14 cellular contexts compared by ENCODE assay signal in the genomic region with DNA sequence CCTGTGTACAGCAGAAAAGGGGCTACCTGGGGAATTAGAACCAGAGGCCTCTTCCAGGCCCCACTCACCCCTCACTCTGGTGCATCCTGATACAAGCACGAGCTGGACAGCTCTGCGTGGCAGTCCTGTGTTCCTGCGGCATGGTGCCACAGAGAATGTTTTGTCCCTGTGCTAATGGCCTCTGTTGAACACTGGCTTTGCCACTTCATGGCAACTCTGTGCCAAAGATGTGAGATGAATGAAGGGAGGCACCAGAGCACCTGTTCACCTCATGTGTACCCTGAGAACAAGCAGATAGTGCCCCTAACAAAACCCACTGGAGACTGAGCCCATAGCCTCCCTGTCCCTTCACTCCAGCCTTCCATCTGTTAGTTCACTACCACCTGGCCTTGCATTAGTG.
DNase-seq lines count a peak whose midpoint lies in the region; ATAC-seq and TF ChIP-seq lines count a peak whose summit lies in the region.
"Had no signal": no experiment of that assay in that cellular context is flagged by ENCODE, and none has a peak within 500 bp of the region (broad histone marks: within the 10 kb centered on the region; RNA-seq: fewer than 3 reads in every experiment).

No MANE protein-coding gene starts in this region.

- H2BK12ac ChIP-seq in neuronal stem cell (ENCODE audit: low read length) = no peak overlapping the region

- H2BK15ac ChIP-seq in neuronal stem cell (ENCODE audit: low read length) = peak overlapping the region; percentile 3

- peaks cover 10% of the 10 kb centered on the region for H3K4me1 Mint-ChIP-seq in T-helper 17 cell

- H3K36me3 Mint-ChIP-seq in T-helper 17 cell (ENCODE audit: low read depth) = no peaks in the 10 kb centered on the region
- H3K36me3 Mint-ChIP-seq: CD14-positive monocyte; CD8-positive, alpha-beta T cell had no signal

- peak overlapping the region; percentile 53 for H2AK5ac ChIP-seq in neuronal stem cell (ENCODE audit: low read depth, low read length)

- no peak overlapping the region for H2BK120ac ChIP-seq in neuronal stem cell (ENCODE audit: low read depth, low read length)

- peaks cover 12% of the 10 kb centered on the region for H3K9me3 ChIP-seq in BLaER1
- H3K9me3 ChIP-seq in T-helper 17 cell (ENCODE audit: control insufficient read depth, low read length, poor library complexity, severe bottlenecking) = no peaks in the 10 kb centered on the region
- no peaks in the 10 kb centered on the region for H3K9me3 ChIP-seq in neuronal stem cell (replicated peaks in 1 of 2; ENCODE audit: control insufficient read depth in 2 of 2, insufficient read depth in 1 of 2, low read depth in 1 of 2, low read length in 2 of 2)
- H3K9me3 ChIP-seq: BE2C, Caco-2 had no signal

- H3K79me1 ChIP-seq in neuronal stem cell (ENCODE audit: low read depth, low read length) = no peaks in the 10 kb centered on the region

- peak overlapping the region; percentile 2 for H3K27ac Mint-ChIP-seq in T-helper 17 cell
- H3K27ac Mint-ChIP-seq: CD14-positive monocyte; CD8-positive, alpha-beta T cell had no signal

- H4K91ac ChIP-seq in neuronal stem cell (ENCODE audit: low read depth, low read length, poor library complexity) = no peak overlapping the region

- H3K4ac ChIP-seq in neuronal stem cell (ENCODE audit: low read length) = no peak overlapping the region

- H2AFZ ChIP-seq in neuronal stem cell (ENCODE audit: low read length) = no peak overlapping the region

- WGBS in neuronal stem cell (ENCODE audit: extremely low coverage in 2 of 2, insufficient read length in 2 of 2, insufficient replicate concordance in 1 of 2), 2 donors = no CpG with 5 or more reads among the region's 3 CpGs

- H2BK5ac ChIP-seq in neuronal stem cell (ENCODE audit: low read length) = no peak overlapping the region

- no peak for TF ChIP-seq CTCF in brain microvascular endothelial cell (IDR thresholded peaks at IDR 0.05; ENCODE audit: low read depth, low read length, missing control alignments)

- H3K27me3 ChIP-seq in BLaER1 = no peaks in the 10 kb centered on the region; the same call in 1 of the 2 replicates
- no peaks in the 10 kb centered on the region for H3K27me3 ChIP-seq in neuronal stem cell (ENCODE audit: control insufficient read depth in 3 of 3, insufficient read depth in 3 of 3, low read depth in 1 of 3, low read length in 3 of 3)
- H3K27me3 ChIP-seq in brain microvascular endothelial cell (replicated peaks) = no peaks in the 10 kb centered on the region

- DNase-seq in G401 (ENCODE audit: low spot score) (peak; percentile 77), T-helper 17 cell (no peak), neuronal stem cell (ENCODE audit: low spot score) (no peak), brain microvascular endothelial cell (no peak)
- DNase-seq: BE2C; Caco-2; CD8-positive, alpha-beta T cell; HCEC 1CT had no signal

- no peak overlapping the region for H3K9ac ChIP-seq in BLaER1
- no peak overlapping the region for H3K9ac ChIP-seq in neuronal stem cell (ENCODE audit: low read depth, low read length, poor library complexity)

- H3K4me2 ChIP-seq in BLaER1 (no peak overlapping the region), neuronal stem cell (ENCODE audit: insufficient read depth, low read length, poor library complexity, severe bottlenecking) (no peak overlapping the region)
- H3K4me2 ChIP-seq: A549 had no signal

- peaks cover 36% of the 10 kb centered on the region for H3K27me3 Mint-ChIP-seq in T-helper 17 cell

- in situ Hi-C loops in G401 (cut with HindIII; ENCODE audit: low sequenced_read_pairs) (no loop called here), brain microvascular endothelial cell (cut with HindIII; ENCODE audit: low pct_ligation_motif_present, low sequenced_read_pairs) (no loop called here)

- H3K4me1 ChIP-seq in BLaER1 (peaks cover 68% of the 10 kb centered on the region), neuronal stem cell (ENCODE audit: control insufficient read depth in 2 of 2, insufficient read depth in 1 of 2, low read depth in 1 of 2, low read length in 2 of 2) (peaks cover 0 to 1% of the 10 kb centered on the region in 2 donors)
- H3K4me1 ChIP-seq: A549, BE2C, Caco-2 had no signal

- H3K14ac ChIP-seq in neuronal stem cell (ENCODE audit: low read length) = no peak overlapping the region

- H3K36me3 ChIP-seq in BLaER1 (no peaks in the 10 kb centered on the region), neuronal stem cell (replicated peaks in 1 of 2; ENCODE audit: control insufficient read depth in 2 of 2, insufficient read depth in 2 of 2, low read length in 2 of 2) (no peaks in the 10 kb centered on the region), brain microvascular endothelial cell (replicated peaks) (no peaks in the 10 kb centered on the region)
- H3K36me3 ChIP-seq: BE2C had no signal

- H3K23ac ChIP-seq in neuronal stem cell (ENCODE audit: low read depth, low read length, poor library complexity) = no peak overlapping the region

- no peak for ATAC-seq in T-helper 17 cell
- ATAC-seq in GM21447 (IDR thresholded peaks at IDR 0.05; ENCODE audit: unreplicated experiment) = no peak
- no peak for ATAC-seq in HG03520 (IDR thresholded peaks at IDR 0.05; ENCODE audit: unreplicated experiment)
- ATAC-seq: A549; CD8-positive, alpha-beta T cell had no signal

- no peak overlapping the region for H4K8ac ChIP-seq in neuronal stem cell (ENCODE audit: low read depth, low read length)

- H3K4me3 ChIP-seq in BLaER1 = no peak overlapping the region
- no peak overlapping the region for H3K4me3 ChIP-seq in neuronal stem cell (ENCODE audit: low read length in 2 of 2)
- H3K4me3 ChIP-seq in brain microvascular endothelial cell (ENCODE audit: low read depth, low read length) = no peak overlapping the region
- H3K4me3 ChIP-seq: A549 had no signal

- H3K27ac ChIP-seq in BLaER1 (0 out of 2 replicates have a peak overlapping the region, but pooled peaks have one; percentile 15), neuronal stem cell (replicated peaks; ENCODE audit: low read length) (no peak overlapping the region), brain microvascular endothelial cell (no peak overlapping the region)
- H3K27ac ChIP-seq: A549, HL-60 had no signal

- no peak overlapping the region for H3K18ac ChIP-seq in neuronal stem cell (ENCODE audit: low read length)

- H4K20me1 ChIP-seq in BLaER1 = no peaks in the 10 kb centered on the region

- H3K4me3 Mint-ChIP-seq in T-helper 17 cell = no peak overlapping the region
- H3K4me3 Mint-ChIP-seq: CD14-positive monocyte; CD8-positive, alpha-beta T cell had no signal
